In the genomic region with DNA sequence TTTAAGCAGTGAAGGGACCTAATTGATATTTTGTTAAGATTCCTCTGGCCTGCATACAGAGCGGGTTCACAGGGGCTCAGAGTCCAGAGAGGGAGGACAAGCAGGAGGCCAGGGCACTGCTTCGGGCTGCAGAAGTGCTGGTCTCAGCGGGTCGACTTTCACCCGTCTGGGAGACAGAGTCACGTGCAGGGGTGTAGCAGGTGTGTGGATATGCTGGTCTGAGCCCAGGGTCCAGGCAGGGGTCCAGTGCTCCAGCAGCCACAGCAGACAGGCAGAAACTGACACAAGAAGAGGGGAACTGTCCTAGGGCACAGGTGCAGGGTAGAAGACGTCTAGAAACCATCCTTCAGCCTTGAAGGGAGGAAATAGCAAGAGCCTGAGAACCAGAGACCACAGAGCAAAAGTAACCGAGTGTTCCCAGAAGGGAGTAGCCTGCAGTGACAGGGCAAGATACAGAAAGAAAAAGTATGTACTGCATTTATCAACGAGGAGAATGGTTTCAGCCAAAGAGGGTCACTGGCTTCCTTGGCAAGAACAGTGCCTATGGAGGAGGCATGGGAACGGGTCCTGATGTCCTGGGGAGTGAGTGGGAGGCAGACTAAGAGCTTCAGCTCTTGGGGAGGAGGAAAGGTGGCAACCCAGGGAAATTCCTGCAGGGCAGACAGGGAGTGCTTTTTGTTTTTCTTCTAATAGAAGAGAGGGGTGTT, we compare ENCODE assay signal across 26 cellular contexts. TPM values are rescaled to one million over a fixed set of nuclear protein-coding genes. Genes with fewer than 3 reads are reported as not detected.
DNase-seq lines count a peak whose midpoint lies in the region; ATAC-seq and TF ChIP-seq lines count a peak whose summit lies in the region.
"Had no signal": no experiment of that assay in that cellular context is flagged by ENCODE, and none has a peak within 500 bp of the region (broad histone marks: within the 10 kb centered on the region; RNA-seq: fewer than 3 reads in every experiment).

No MANE protein-coding gene starts in this region.

- H3K4me1 Mint-ChIP-seq in activated CD8-positive, alpha-beta memory T cell treated with anti-CD3 and anti-CD28 coated beads, Interleukin-2, amount 10 ng/mL, durations not matched to agents 7 days and 5 days = peaks cover 3% of the 10 kb centered on the region
- H3K4me1 Mint-ChIP-seq in IgD-negative memory B cell (no peaks in the 10 kb centered on the region), nephron progenitor cell (no peaks in the 10 kb centered on the region)
- H3K4me1 Mint-ChIP-seq: CD14-positive monocyte had no signal

- peaks cover 45% of the 10 kb centered on the region for H3K36me3 Mint-ChIP-seq in activated CD8-positive, alpha-beta memory T cell treated with anti-CD3 and anti-CD28 coated beads, Interleukin-2, amount 10 ng/mL, durations not matched to agents 7 days and 5 days
- H3K36me3 Mint-ChIP-seq in IgD-negative memory B cell (peaks cover 2% of the 10 kb centered on the region), nephron progenitor cell (ENCODE audit: low read depth) (peaks cover 86% of the 10 kb centered on the region)

- no peak overlapping the region for H3K4me3 Mint-ChIP-seq in activated CD8-positive, alpha-beta memory T cell treated with anti-CD3 and anti-CD28 coated beads, Interleukin-2, amount 10 ng/mL, durations not matched to agents 7 days and 5 days
- H3K4me3 Mint-ChIP-seq in IgD-negative memory B cell = peak overlapping the region in 3 of 4 donors; percentile 21 to 73 (median 54)
- H3K4me3 Mint-ChIP-seq in nephron progenitor cell = no peak overlapping the region
- H3K4me3 Mint-ChIP-seq: CD14-positive monocyte had no signal

- peak overlapping the region; percentile 21 for H3K27ac Mint-ChIP-seq in activated CD8-positive, alpha-beta memory T cell treated with anti-CD3 and anti-CD28 coated beads, Interleukin-2, amount 10 ng/mL, durations not matched to agents 7 days and 5 days
- H3K27ac Mint-ChIP-seq in IgD-negative memory B cell (peak overlapping the region in 1 of 3 donors; percentile 85), nephron progenitor cell (peak overlapping the region; percentile 74)

- no peak for DNase-seq in activated CD8-positive, alpha-beta memory T cell treated with anti-CD3 and anti-CD28 coated beads, Interleukin-2, amount 10 ng/mL, durations not matched to agents 7 days and 5 days
- DNase-seq in activated CD8-positive, alpha-beta memory T cell treated with anti-CD3 and anti-CD28 coated beads for 24 hours = no peak
- DNase-seq in cerebellar cortex (ENCODE audit: low spot score) (peak; percentile 40), nephron progenitor cell (no peak), foreskin melanocyte (no peak), foreskin keratinocyte (no peak)
- DNase-seq in activated CD4-positive, CD25-positive, alpha-beta regulatory T cell (lab: John Stamatoyannopoulos, UW) = no peak
- DNase-seq: activated CD4-positive, alpha-beta T cell treated with anti-CD3 and anti-CD28 coated beads for 4 hours; body of pancreas; GDM1; HCEC 1CT; hypothalamus; left cardiac atrium; MV-4-11; NCI-H1436; NCI-H2107; NCI-H446; NCI-H748 treated with DMSO at 0.1 percent for 48 hours; SHP77 treated with DMSO at 0.1 percent for 48 hours; stimulated activated naive CD8-positive, alpha-beta T cell treated with anti-CD3 and anti-CD28 coated beads, Interleukin-15, Interleukin-2, amounts not matched to agents 100 U/mL and 50 U/mL, for 24 hours; uterus had no signal

- no peaks in the 10 kb centered on the region for H3K9me3 Mint-ChIP-seq in activated CD8-positive, alpha-beta memory T cell treated with anti-CD3 and anti-CD28 coated beads, Interleukin-2, amount 10 ng/mL, durations not matched to agents 7 days and 5 days (ENCODE audit: low read depth)
- H3K9me3 Mint-ChIP-seq in IgD-negative memory B cell (no peaks in the 10 kb centered on the region), nephron progenitor cell (no peaks in the 10 kb centered on the region)
- H3K9me3 Mint-ChIP-seq: CD14-positive monocyte had no signal

- no peaks in the 10 kb centered on the region for H3K4me1 ChIP-seq in foreskin keratinocyte
- H3K4me1 ChIP-seq: uterus had no signal

- no peak overlapping the region for H3K27ac ChIP-seq in foreskin keratinocyte
- H3K27ac ChIP-seq: body of pancreas, ovary, skin epidermis, uterus had no signal

- no peaks in the 10 kb centered on the region for H3K27me3 Mint-ChIP-seq in activated CD8-positive, alpha-beta memory T cell treated with anti-CD3 and anti-CD28 coated beads, Interleukin-2, amount 10 ng/mL, durations not matched to agents 7 days and 5 days
- H3K27me3 Mint-ChIP-seq in IgD-negative memory B cell (no peaks in the 10 kb centered on the region), nephron progenitor cell (ENCODE audit: low read depth, poor library complexity) (no peaks in the 10 kb centered on the region)

- ATAC-seq in activated CD8-positive, alpha-beta memory T cell treated with anti-CD3 and anti-CD28 coated beads, Interleukin-2, amount 10 ng/mL, durations not matched to agents 7 days and 5 days = no peak
- ATAC-seq in foreskin keratinocyte = no peak
- ATAC-seq: body of pancreas; left cardiac atrium; Panc1; stimulated activated naive CD8-positive, alpha-beta T cell treated with anti-CD3 and anti-CD28 coated beads, Interleukin-15, Interleukin-2, amounts not matched to agents 100 U/mL and 50 U/mL, for 24 hours had no signal

- H3K27me3 ChIP-seq in foreskin keratinocyte = no peaks in the 10 kb centered on the region
- H3K27me3 ChIP-seq: body of pancreas, ovary, uterus had no signal

- CTCF ChIA-PET in activated CD8-positive, alpha-beta memory T cell treated with anti-CD3 and anti-CD28 coated beads, Interleukin-2, amount 10 ng/mL, durations not matched to agents 7 days and 5 days (lab: Charles Lee) = no interaction called here

- TF ChIP-seq CTCF in nephron progenitor cell (IDR thresholded peaks at IDR 0.05) = no peak
- TF ChIP-seq CTCF in foreskin keratinocyte (conservative IDR thresholded peaks at IDR 0.05) = no peak

RNA-seq across cellular contexts. Expression of a gene that starts 28.7 kb away (rescaled TPM):
- 10 to 100 TPM; 21.7 to 26.2 TPM for total RNA-seq in activated CD8-positive, alpha-beta memory T cell treated with anti-CD3 and anti-CD28 coated beads, Interleukin-2, amount 10 ng/mL, durations not matched to agents 7 days and 5 days
- polyA plus RNA-seq in IgD-negative memory B cell = 43.3 TPM
- 28.1 and 30.4 TPM in 2 replicates for total RNA-seq in foreskin keratinocyte
- 8.0 and 9.3 TPM in 2 replicates for polyA plus RNA-seq in foreskin keratinocyte

Comparison
In these comparisons a context has a peak if more than half of its experiments do, and no peak if none do; other contexts are left out.
1. H3K4me3 Mint-ChIP-seq: peak in IgD-negative memory B cell (3 of 4); none in activated CD8-positive, alpha-beta memory T cell treated with anti-CD3 and anti-CD28 coated beads, Interleukin-2, amount 10 ng/mL, durations not matched to agents 7 days and 5 days (single experiment) and nephron progenitor cell (single experiment).